In the genomic region with DNA sequence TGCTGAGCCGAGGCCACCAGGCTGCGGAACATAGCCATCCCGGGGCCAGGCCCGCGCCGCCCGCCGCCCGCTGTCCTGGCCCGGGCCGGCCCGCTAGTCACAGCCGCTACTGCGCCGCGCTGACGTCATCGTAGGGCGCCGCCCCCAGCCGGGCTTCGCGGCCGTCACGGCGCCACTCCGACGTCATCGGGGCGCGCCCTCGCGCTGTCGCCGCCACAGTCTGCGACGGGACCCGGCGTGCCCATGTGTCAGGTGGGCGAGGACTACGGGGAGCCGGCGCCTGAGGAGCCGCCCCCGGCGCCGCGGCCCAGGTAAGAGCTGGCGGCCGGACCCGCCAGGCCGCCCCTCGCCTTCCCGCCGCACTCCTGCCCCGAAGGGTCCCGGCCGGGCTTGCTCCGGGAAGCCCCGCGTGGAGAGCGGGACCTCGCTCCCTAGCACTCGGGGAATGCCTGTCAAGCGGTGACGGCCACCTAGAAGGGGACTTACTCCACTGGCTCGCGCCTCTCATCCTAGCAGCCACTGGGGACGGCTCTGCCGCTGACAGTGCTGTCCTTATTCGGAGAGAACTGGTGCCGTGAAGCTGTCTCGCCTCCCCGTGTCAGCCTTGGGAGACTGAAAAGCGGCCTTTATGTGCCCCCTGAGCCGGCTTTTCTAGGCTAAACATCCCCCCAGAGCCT, we compare ENCODE assay signal across 1 cellular context.
TF ChIP-seq lines count a peak whose summit lies in the region.

A gene (plus strand): TSS at position 216 of the 677 bp plus-strand sequence. CDS start 28 bp downstream, at position 244.
A gene with protein sequence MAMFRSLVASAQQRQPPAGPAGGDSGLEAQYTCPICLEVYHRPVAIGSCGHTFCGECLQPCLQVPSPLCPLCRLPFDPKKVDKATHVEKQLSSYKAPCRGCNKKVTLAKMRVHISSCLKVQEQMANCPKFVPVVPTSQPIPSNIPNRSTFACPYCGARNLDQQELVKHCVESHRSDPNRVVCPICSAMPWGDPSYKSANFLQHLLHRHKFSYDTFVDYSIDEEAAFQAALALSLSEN (minus strand): TSS at position 121 of the 677 bp plus-strand sequence. CDS start 83 bp downstream, at position 38.

TF ChIP-seq in HepG2, 621 proteins besides CTCF, POLR2A, EP300 and RAD21 (continued from another document and continues in another):
- TF ChIP-seq RFXANK (CRISPR knock-in tag; IDR thresholded peaks at IDR 0.05), result peak; percentile 68; the same call in 1 of the 2 replicates
- no peak for TF ChIP-seq KLF11 (CRISPR knock-in tag; IDR thresholded peaks at IDR 0.05)
- TF ChIP-seq XBP1 (CRISPR knock-in tag; IDR thresholded peaks at IDR 0.05), result no peak
- TF ChIP-seq ZNF670 (CRISPR knock-in tag; IDR thresholded peaks at IDR 0.05; ENCODE audit: borderline replicate concordance), result no peak
- TF ChIP-seq, protein P1, sequence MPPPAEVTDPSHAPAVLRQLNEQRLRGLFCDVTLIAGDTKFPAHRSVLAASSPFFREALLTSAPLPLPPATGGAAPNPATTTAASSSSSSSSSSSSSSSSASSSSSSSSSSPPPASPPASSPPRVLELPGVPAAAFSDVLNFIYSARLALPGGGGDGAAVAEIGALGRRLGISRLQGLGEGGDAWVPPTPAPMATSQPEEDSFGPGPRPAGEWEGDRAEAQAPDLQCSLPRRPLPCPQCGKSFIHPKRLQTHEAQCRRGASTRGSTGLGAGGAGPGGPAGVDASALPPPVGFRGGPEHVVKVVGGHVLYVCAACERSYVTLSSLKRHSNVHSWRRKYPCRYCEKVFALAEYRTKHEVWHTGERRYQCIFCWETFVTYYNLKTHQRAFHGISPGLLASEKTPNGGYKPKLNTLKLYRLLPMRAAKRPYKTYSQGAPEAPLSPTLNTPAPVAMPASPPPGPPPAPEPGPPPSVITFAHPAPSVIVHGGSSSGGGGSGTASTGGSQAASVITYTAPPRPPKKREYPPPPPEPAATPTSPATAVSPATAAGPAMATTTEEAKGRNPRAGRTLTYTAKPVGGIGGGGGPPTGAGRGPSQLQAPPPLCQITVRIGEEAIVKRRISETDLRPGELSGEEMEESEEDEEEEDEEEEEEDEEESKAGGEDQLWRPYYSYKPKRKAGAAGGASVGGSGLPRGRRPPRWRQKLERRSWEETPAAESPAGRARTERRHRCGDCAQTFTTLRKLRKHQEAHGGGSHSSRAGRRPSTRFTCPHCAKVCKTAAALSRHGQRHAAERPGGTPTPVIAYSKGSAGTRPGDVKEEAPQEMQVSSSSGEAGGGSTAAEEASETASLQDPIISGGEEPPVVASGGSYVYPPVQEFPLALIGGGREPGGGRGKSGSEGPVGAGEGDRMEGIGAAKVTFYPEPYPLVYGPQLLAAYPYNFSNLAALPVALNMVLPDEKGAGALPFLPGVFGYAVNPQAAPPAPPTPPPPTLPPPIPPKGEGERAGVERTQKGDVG (CRISPR knock-in tag; IDR thresholded peaks at IDR 0.05; ENCODE audit: borderline replicate concordance), result 0 out of 2 replicates have a peak, but pooled peaks have one; percentile 28
- TF ChIP-seq AKAP8 (CRISPR knock-in tag; IDR thresholded peaks at IDR 0.05), result peak; percentile 74; the same call in 1 of the 2 replicates
- peak; percentile 54; the same call in 1 of the 2 replicates for TF ChIP-seq MIER2 (CRISPR knock-in tag; IDR thresholded peaks at IDR 0.05)
- TF ChIP-seq ZNF616 (CRISPR knock-in tag; IDR thresholded peaks at IDR 0.05; ENCODE audit: low read depth), result peak; percentile 73
- TF ChIP-seq ZBTB42 (CRISPR knock-in tag; IDR thresholded peaks at IDR 0.05), result no peak
- no peak for TF ChIP-seq ZNF781 (CRISPR knock-in tag; IDR thresholded peaks at IDR 0.05; ENCODE audit: borderline replicate concordance, not compliant biosample characterization)
- TF ChIP-seq MAZ (IDR thresholded peaks at IDR 0.05; ENCODE audit: borderline replicate concordance, low read depth, low read length), result peak; percentile 87
- peak; percentile 95 for TF ChIP-seq MAZ (CRISPR knock-in tag; IDR thresholded peaks at IDR 0.05; ENCODE audit: low read depth)
- peak; percentile 51; the same call in 1 of the 2 replicates for TF ChIP-seq ZNF333 (CRISPR knock-in tag; IDR thresholded peaks at IDR 0.05; ENCODE audit: borderline replicate concordance)
- no peak for TF ChIP-seq GZF1 (CRISPR knock-in tag; IDR thresholded peaks at IDR 0.05)
- TF ChIP-seq ZFAT (CRISPR knock-in tag; conservative IDR thresholded peaks at IDR 0.05), result no peak
- TF ChIP-seq, protein P2, sequence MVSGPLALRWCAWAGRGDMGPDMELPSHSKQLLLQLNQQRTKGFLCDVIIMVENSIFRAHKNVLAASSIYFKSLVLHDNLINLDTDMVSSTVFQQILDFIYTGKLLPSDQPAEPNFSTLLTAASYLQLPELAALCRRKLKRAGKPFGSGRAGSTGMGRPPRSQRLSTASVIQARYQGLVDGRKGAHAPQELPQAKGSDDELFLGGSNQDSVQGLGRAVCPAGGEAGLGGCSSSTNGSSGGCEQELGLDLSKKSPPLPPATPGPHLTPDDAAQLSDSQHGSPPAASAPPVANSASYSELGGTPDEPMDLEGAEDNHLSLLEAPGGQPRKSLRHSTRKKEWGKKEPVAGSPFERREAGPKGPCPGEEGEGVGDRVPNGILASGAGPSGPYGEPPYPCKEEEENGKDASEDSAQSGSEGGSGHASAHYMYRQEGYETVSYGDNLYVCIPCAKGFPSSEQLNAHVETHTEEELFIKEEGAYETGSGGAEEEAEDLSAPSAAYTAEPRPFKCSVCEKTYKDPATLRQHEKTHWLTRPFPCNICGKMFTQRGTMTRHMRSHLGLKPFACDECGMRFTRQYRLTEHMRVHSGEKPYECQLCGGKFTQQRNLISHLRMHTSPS (CRISPR knock-in tag; IDR thresholded peaks at IDR 0.05; ENCODE audit: low read depth), result no peak; the same call in 1 of the 2 replicates
- TF ChIP-seq ZEB1 (IDR thresholded peaks at IDR 0.05; ENCODE audit: insufficient replicate concordance, low read depth), result no peak
- no peak for TF ChIP-seq ZNF317 (CRISPR knock-in tag; IDR thresholded peaks at IDR 0.05)
- peak; percentile 92 for TF ChIP-seq RFXAP (CRISPR knock-in tag; IDR thresholded peaks at IDR 0.05; ENCODE audit: borderline replicate concordance)
- TF ChIP-seq YEATS4 (CRISPR knock-in tag; IDR thresholded peaks at IDR 0.05; ENCODE audit: borderline replicate concordance), result peak; percentile 94
- no peak for TF ChIP-seq NFIC (IDR thresholded peaks at IDR 0.05; ENCODE audit: low read length)
- TF ChIP-seq ZNF24 (IDR thresholded peaks at IDR 0.05), result no peak
- peak; percentile 94 for TF ChIP-seq ATF7-NPFF (CRISPR knock-in tag; IDR thresholded peaks at IDR 0.05; ENCODE audit: low read depth)
- TF ChIP-seq, protein P3, sequence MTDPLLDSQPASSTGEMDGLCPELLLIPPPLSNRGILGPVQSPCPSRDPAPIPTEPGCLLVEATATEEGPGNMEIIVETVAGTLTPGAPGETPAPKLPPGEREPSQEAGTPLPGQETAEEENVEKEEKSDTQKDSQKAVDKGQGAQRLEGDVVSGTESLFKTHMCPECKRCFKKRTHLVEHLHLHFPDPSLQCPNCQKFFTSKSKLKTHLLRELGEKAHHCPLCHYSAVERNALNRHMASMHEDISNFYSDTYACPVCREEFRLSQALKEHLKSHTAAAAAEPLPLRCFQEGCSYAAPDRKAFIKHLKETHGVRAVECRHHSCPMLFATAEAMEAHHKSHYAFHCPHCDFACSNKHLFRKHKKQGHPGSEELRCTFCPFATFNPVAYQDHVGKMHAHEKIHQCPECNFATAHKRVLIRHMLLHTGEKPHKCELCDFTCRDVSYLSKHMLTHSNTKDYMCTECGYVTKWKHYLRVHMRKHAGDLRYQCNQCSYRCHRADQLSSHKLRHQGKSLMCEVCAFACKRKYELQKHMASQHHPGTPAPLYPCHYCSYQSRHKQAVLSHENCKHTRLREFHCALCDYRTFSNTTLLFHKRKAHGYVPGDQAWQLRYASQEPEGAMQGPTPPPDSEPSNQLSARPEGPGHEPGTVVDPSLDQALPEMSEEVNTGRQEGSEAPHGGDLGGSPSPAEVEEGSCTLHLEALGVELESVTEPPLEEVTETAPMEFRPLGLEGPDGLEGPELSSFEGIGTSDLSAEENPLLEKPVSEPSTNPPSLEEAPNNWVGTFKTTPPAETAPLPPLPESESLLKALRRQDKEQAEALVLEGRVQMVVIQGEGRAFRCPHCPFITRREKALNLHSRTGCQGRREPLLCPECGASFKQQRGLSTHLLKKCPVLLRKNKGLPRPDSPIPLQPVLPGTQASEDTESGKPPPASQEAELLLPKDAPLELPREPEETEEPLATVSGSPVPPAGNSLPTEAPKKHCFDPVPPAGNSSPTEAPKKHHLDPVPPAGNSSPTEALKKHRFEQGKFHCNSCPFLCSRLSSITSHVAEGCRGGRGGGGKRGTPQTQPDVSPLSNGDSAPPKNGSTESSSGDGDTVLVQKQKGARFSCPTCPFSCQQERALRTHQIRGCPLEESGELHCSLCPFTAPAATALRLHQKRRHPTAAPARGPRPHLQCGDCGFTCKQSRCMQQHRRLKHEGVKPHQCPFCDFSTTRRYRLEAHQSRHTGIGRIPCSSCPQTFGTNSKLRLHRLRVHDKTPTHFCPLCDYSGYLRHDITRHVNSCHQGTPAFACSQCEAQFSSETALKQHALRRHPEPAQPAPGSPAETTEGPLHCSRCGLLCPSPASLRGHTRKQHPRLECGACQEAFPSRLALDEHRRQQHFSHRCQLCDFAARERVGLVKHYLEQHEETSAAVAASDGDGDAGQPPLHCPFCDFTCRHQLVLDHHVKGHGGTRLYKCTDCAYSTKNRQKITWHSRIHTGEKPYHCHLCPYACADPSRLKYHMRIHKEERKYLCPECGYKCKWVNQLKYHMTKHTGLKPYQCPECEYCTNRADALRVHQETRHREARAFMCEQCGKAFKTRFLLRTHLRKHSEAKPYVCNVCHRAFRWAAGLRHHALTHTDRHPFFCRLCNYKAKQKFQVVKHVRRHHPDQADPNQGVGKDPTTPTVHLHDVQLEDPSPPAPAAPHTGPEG (CRISPR knock-in tag; IDR thresholded peaks at IDR 0.05), result peak; percentile 70; the same call in 1 of the 2 replicates
- peak; percentile 87 for TF ChIP-seq GABPB1 (CRISPR knock-in tag; IDR thresholded peaks at IDR 0.05)
- no peak; the same call in 1 of the 2 replicates for TF ChIP-seq ZNF556 (CRISPR knock-in tag; IDR thresholded peaks at IDR 0.05; ENCODE audit: borderline replicate concordance)
- TF ChIP-seq, protein P4, sequence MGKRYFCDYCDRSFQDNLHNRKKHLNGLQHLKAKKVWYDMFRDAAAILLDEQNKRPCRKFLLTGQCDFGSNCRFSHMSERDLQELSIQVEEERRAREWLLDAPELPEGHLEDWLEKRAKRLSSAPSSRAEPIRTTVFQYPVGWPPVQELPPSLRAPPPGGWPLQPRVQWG (CRISPR knock-in tag; IDR thresholded peaks at IDR 0.05; ENCODE audit: borderline replicate concordance, low read depth), result no peak
- peak; percentile 46; the same call in 1 of the 2 replicates for TF ChIP-seq TAF1 (CRISPR knock-in tag; IDR thresholded peaks at IDR 0.05)
- TF ChIP-seq STAG1 (CRISPR knock-in tag; IDR thresholded peaks at IDR 0.05), result no peak
- TF ChIP-seq ZNF44 (CRISPR knock-in tag; IDR thresholded peaks at IDR 0.05), result peak; percentile 43; the same call in 1 of the 2 replicates
- TF ChIP-seq KDM6A (CRISPR knock-in tag; IDR thresholded peaks at IDR 0.05; ENCODE audit: low read depth), result no peak
- no peak; the same call in 1 of the 2 replicates for TF ChIP-seq MAF1 (CRISPR knock-in tag; IDR thresholded peaks at IDR 0.05; ENCODE audit: borderline replicate concordance)
- TF ChIP-seq ZNF777 (CRISPR knock-in tag; IDR thresholded peaks at IDR 0.05), result peak; percentile 19; the same call in 1 of the 2 replicates
- TF ChIP-seq, protein P5, sequence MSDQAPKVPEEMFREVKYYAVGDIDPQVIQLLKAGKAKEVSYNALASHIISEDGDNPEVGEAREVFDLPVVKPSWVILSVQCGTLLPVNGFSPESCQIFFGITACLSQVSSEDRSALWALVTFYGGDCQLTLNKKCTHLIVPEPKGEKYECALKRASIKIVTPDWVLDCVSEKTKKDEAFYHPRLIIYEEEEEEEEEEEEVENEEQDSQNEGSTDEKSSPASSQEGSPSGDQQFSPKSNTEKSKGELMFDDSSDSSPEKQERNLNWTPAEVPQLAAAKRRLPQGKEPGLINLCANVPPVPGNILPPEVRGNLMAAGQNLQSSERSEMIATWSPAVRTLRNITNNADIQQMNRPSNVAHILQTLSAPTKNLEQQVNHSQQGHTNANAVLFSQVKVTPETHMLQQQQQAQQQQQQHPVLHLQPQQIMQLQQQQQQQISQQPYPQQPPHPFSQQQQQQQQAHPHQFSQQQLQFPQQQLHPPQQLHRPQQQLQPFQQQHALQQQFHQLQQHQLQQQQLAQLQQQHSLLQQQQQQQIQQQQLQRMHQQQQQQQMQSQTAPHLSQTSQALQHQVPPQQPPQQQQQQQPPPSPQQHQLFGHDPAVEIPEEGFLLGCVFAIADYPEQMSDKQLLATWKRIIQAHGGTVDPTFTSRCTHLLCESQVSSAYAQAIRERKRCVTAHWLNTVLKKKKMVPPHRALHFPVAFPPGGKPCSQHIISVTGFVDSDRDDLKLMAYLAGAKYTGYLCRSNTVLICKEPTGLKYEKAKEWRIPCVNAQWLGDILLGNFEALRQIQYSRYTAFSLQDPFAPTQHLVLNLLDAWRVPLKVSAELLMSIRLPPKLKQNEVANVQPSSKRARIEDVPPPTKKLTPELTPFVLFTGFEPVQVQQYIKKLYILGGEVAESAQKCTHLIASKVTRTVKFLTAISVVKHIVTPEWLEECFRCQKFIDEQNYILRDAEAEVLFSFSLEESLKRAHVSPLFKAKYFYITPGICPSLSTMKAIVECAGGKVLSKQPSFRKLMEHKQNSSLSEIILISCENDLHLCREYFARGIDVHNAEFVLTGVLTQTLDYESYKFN (CRISPR knock-in tag; conservative IDR thresholded peaks at IDR 0.05), result peak; percentile 36
- TF ChIP-seq CHD4 (IDR thresholded peaks at IDR 0.05; ENCODE audit: borderline replicate concordance, low read length), result no peak
- TF ChIP-seq, protein P6, sequence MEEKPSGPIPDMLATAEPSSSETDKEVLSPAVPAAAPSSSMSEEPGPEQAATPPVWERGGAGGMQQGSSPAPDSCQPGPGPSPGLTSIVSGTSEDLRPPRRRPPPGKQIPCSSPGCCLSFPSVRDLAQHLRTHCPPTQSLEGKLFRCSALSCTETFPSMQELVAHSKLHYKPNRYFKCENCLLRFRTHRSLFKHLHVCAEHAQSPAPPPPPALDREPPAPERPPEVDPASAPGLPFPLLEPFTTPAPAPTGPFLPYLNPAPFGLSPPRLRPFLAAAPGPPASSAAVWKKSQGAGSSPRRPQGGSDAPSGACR (CRISPR knock-in tag; IDR thresholded peaks at IDR 0.05), result no peak
- TF ChIP-seq ISL2 (CRISPR knock-in tag; IDR thresholded peaks at IDR 0.05), result no peak
- TF ChIP-seq ZNF598 (CRISPR knock-in tag; IDR thresholded peaks at IDR 0.05; ENCODE audit: borderline replicate concordance), result peak; percentile 87; the same call in 1 of the 2 replicates
- TF ChIP-seq, protein P7, sequence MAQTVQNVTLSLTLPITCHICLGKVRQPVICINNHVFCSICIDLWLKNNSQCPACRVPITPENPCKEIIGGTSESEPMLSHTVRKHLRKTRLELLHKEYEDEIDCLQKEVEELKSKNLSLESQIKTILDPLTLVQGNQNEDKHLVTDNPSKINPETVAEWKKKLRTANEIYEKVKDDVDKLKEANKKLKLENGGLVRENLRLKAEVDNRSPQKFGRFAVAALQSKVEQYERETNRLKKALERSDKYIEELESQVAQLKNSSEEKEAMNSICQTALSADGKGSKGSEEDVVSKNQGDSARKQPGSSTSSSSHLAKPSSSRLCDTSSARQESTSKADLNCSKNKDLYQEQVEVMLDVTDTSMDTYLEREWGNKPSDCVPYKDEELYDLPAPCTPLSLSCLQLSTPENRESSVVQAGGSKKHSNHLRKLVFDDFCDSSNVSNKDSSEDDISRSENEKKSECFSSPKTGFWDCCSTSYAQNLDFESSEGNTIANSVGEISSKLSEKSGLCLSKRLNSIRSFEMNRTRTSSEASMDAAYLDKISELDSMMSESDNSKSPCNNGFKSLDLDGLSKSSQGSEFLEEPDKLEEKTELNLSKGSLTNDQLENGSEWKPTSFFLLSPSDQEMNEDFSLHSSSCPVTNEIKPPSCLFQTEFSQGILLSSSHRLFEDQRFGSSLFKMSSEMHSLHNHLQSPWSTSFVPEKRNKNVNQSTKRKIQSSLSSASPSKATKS (CRISPR knock-in tag; IDR thresholded peaks at IDR 0.05), result no peak
- TF ChIP-seq SNAPC2 (CRISPR knock-in tag; IDR thresholded peaks at IDR 0.05), result 0 out of 2 replicates have a peak, but pooled peaks have one; percentile 60
- peak; percentile 77; the same call in 1 of the 2 replicates for TF ChIP-seq KLF13 (CRISPR knock-in tag; IDR thresholded peaks at IDR 0.05)
